In the genomic region with DNA sequence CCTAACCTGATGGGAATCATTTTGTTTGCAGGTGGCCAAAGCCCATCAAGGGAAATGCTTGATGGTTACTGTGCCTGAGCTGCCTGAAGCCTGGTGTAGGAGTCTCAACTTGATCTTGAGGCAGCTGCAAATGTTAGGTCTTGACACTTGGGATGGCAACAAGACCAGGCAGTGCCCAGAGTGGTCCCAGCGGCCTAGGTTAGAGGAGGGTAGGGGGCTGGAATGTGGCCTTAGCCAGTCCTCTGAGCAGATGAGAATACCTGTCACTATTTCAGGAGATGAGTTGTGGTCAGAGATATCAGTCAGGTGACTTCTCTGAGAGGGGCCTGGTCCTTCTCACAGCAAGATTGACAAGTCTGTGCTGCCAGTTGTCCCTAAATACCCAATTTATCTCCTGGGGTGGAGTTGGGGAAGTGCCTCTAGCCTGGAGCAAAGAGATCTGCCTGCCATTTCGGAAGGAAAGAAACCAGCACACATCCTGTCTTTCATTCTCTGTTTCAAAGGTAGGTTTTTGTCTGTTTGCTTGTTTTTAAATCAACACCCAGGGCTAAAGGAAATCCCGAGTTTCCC, we compare ENCODE assay signal across 10 cellular contexts. TPM values are rescaled to one million over a fixed set of nuclear protein-coding genes. Genes with fewer than 3 reads are reported as not detected.
DNase-seq lines count a peak whose midpoint lies in the region; FAIRE-seq and TF ChIP-seq lines count a peak whose summit lies in the region.
"Had no signal": no experiment of that assay in that cellular context is flagged by ENCODE, and none has a peak within 500 bp of the region (broad histone marks: within the 10 kb centered on the region; RNA-seq: fewer than 3 reads in every experiment).

No MANE protein-coding gene starts in this region.

- no peaks in the 10 kb centered on the region for H3K27me3 Mint-ChIP-seq in endodermal cell (ENCODE audit: insufficient read depth)

- H3K27ac Mint-ChIP-seq in endodermal cell, result peak overlapping the region; percentile 70
- H3K27ac Mint-ChIP-seq: activated naive CD8-positive, alpha-beta T cell treated with anti-CD3 and anti-CD28 coated beads, Interleukin-2, amount 50 U/mL, for 24 hours had no signal

- H3K4me3 ChIP-seq in endodermal cell (ENCODE audit: low read length) (no peak overlapping the region), muscle layer of colon (ENCODE audit: low read depth in 1 of 2, low read length in 2 of 2) (no peak overlapping the region)

- H3K4me1 ChIP-seq in endodermal cell (ENCODE audit: control insufficient read depth, insufficient read depth, low read length) (peaks cover 7% of the 10 kb centered on the region), muscle layer of colon (ENCODE audit: insufficient read depth, low read length) (peaks cover 64% of the 10 kb centered on the region)

- no peaks in the 10 kb centered on the region for H3K9me3 ChIP-seq in endodermal cell (ENCODE audit: control insufficient read depth, low read length)
- no peaks in the 10 kb centered on the region for H3K9me3 ChIP-seq in muscle layer of colon (ENCODE audit: low read length)

- no peak overlapping the region for H3K4me3 Mint-ChIP-seq in endodermal cell
- H3K4me3 Mint-ChIP-seq: activated naive CD8-positive, alpha-beta T cell treated with anti-CD3 and anti-CD28 coated beads, Interleukin-2, amount 50 U/mL, for 24 hours had no signal

- H3K27ac ChIP-seq in endodermal cell (ENCODE audit: low read depth, low read length), result no peak overlapping the region
- peak overlapping the region; percentile 19 for H3K27ac ChIP-seq in muscle layer of colon (ENCODE audit: low read depth, low read length)

- DNase-seq in M059J (ENCODE audit: low read depth), result peak; percentile 19
- peak; percentile 65 for DNase-seq in endodermal cell
- no peak for DNase-seq in urothelium cell line (ENCODE audit: low spot score)
- DNase-seq in AG20443 (ENCODE audit: low spot score), result no peak
- no peak for DNase-seq in NCI-H1417 treated with DMSO at 0.1 percent for 48 hours (lab: John Stamatoyannopoulos, UW)
- no peak for DNase-seq in activated CD4-positive, alpha-beta T cell treated with anti-CD3 and anti-CD28 coated beads for 4 hours
- DNase-seq: activated naive CD8-positive, alpha-beta T cell treated with anti-CD3 and anti-CD28 coated beads, Interleukin-2, amount 50 U/mL, for 24 hours; DMS153; NCI-H748 treated with DMSO at 0.1 percent for 48 hours had no signal

- H3K36me3 Mint-ChIP-seq in endodermal cell (ENCODE audit: low read depth), result peaks cover 2% of the 10 kb centered on the region

- peaks cover 14% of the 10 kb centered on the region for H3K4me1 Mint-ChIP-seq in endodermal cell

- H3K36me3 ChIP-seq in endodermal cell (ENCODE audit: control insufficient read depth, insufficient read depth, low read length) (no peaks in the 10 kb centered on the region), muscle layer of colon (ENCODE audit: insufficient read depth, low read length) (no peaks in the 10 kb centered on the region)

- no peak overlapping the region for H3K9ac ChIP-seq in endodermal cell (ENCODE audit: extremely low read depth, low read length, poor library complexity, severe bottlenecking)
- H3K9ac ChIP-seq in muscle layer of colon (ENCODE audit: low read length), result no peak overlapping the region

- no peak for TF ChIP-seq CTCF in endodermal cell (conservative IDR thresholded peaks at IDR 0.05)

- WGBS in endodermal cell (ENCODE audit: insufficient coverage in 1 of 2, insufficient read length in 1 of 2), 2 experiments, result 85 to 88% methylated on average over 2 to 3 of the region's 3 CpGs

- H3K27me3 ChIP-seq in endodermal cell (ENCODE audit: control insufficient read depth, insufficient read depth, low read length, poor library complexity, severe bottlenecking) (no peaks in the 10 kb centered on the region), muscle layer of colon (ENCODE audit: control insufficient read depth in 1 of 2, insufficient read depth in 2 of 2, low read length in 2 of 2) (no peaks in the 10 kb centered on the region)

- no peaks in the 10 kb centered on the region for H3K9me3 Mint-ChIP-seq in endodermal cell
- H3K9me3 Mint-ChIP-seq: activated naive CD8-positive, alpha-beta T cell treated with anti-CD3 and anti-CD28 coated beads, Interleukin-2, amount 50 U/mL, for 24 hours had no signal

- FAIRE-seq in urothelium cell line (lab: Jason Lieb, UNC), result peak; percentile 63

RNA-seq across cellular contexts. Expression of a gene that starts 13.4 kb away (rescaled TPM):
- 46.5 and 88.8 TPM in 2 replicates for total RNA-seq in M059J (2014; rRNA removed; shearing (Covaris generic))
- total RNA-seq in endodermal cell, result 100 to 1,000 TPM; 179 to 194 TPM
- polyA plus RNA-seq in endodermal cell (2013, experiment 1 of 2), result 72.6 TPM
- 73.2 TPM for polyA plus RNA-seq in endodermal cell (2013, experiment 2 of 2)

Comparison
In these comparisons a context has a peak if more than half of its experiments do, and no peak if none do; other contexts are left out.
1. DNase-seq: peak in M059J (single experiment) and endodermal cell (single experiment); none in urothelium cell line (single experiment), AG20443 (single experiment), NCI-H1417 treated with DMSO at 0.1 percent for 48 hours (single experiment) and activated CD4-positive, alpha-beta T cell treated with anti-CD3 and anti-CD28 coated beads for 4 hours (0 of 2).